Comparison of ENCODE assay signal across 11 cellular contexts in the genomic region with DNA sequence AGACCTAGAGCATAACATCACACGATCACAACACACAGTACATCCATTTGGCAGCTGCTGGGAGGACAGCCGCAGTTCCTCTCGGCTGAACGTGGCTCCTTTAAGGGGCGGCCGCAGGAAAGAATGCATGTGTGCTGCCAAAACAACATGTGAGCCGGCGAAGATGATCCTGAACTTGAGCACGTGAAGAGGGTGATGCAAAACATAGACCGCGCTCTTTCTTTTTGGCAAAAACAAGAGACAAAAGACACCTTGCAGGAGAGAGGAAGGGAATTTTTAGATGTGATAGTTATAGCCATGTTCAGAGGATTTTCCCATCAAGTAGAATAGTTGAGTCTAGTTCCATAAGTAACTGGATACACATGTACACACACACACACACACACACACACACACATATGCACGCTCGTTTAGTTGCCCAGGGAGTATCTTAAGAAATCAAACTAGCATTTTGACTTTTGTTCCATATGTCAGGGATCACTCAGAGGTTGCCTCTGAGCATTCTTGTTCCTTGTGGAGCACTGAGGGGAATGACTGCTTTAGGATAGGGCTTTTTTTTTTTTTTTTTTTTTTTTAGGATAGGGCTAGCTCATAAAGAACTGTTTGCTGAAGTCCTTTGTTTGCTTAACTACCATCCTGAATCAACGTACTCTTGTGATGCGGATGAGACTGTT. TPM values are rescaled to one million over a fixed set of nuclear protein-coding genes. Genes with fewer than 3 reads are reported as not detected.
DNase-seq lines count a peak whose midpoint lies in the region; ATAC-seq, FAIRE-seq and TF ChIP-seq lines count a peak whose summit lies in the region.
"Had no signal": no experiment of that assay in that cellular context is flagged by ENCODE, and none has a peak within 500 bp of the region (broad histone marks: within the 10 kb centered on the region; RNA-seq: fewer than 3 reads in every experiment).

No MANE protein-coding gene starts in this region.

- no peak overlapping the region for H2BK12ac ChIP-seq in H9 (ENCODE audit: insufficient read length, low read depth, low read length)

- H2AFZ ChIP-seq in H9 (ENCODE audit: low read length): no peak overlapping the region

- no peak overlapping the region for H2BK5ac ChIP-seq in H9 (ENCODE audit: insufficient read length, low read length)

- no peaks in the 10 kb centered on the region for H3K27me3 Mint-ChIP-seq in T-cell
- H3K27me3 Mint-ChIP-seq in H9 (ENCODE audit: low read depth): no peaks in the 10 kb centered on the region; the same call in 1 of the 2 replicates

- no peak overlapping the region for H3K56ac ChIP-seq in H9 (ENCODE audit: insufficient read length, low read depth, low read length)

- TF ChIP-seq CTCF in bronchial epithelial cell (IDR thresholded peaks at IDR 0.05; ENCODE audit: insufficient read depth, low read length, severe bottlenecking) (no peak), lung (IDR thresholded peaks at IDR 0.05; ENCODE audit: control extremely low read depth, extremely low read depth) (no peak), H9 (conservative IDR thresholded peaks at IDR 0.05) (no peak)

- H3K9me3 Mint-ChIP-seq in T-cell: no peaks in the 10 kb centered on the region
- H3K9me3 Mint-ChIP-seq in H9: no peaks in the 10 kb centered on the region
- H3K9me3 Mint-ChIP-seq: dendritic cell treated with granulocyte-macrophage colony-stimulating factor and Interleukin-4, amounts not matched to agents 40 ng/mL and 50 ng/mL, for 4 days; IgD-negative memory B cell had no signal

- H3K23me2 ChIP-seq in H9 (ENCODE audit: insufficient read length, low read depth, low read length, poor library complexity, severe bottlenecking): no peaks in the 10 kb centered on the region

- no peak overlapping the region for H2BK15ac ChIP-seq in H9 (ENCODE audit: low read depth, low read length)

- H4K8ac ChIP-seq in H9 (replicated peaks; ENCODE audit: insufficient read length, low read depth, low read length): no peak overlapping the region

- H3K14ac ChIP-seq in H9 (ENCODE audit: insufficient read depth, low read length): no peak overlapping the region

- H3K18ac ChIP-seq in H9 (ENCODE audit: insufficient read length, low read depth, low read length): no peak overlapping the region

- no peak overlapping the region for H2AK5ac ChIP-seq in H9 (ENCODE audit: insufficient read length, low read length)

- peak; percentile 32 to 42 for DNase-seq in NCI-H187 (lab: John Stamatoyannopoulos, UW)
- DNase-seq in NCI-H187 treated with DMSO at 0.1 percent for 48 hours (lab: John Stamatoyannopoulos, UW): no peak
- peak; percentile 64 for DNase-seq in bronchial epithelial cell (ENCODE audit: low read depth)
- DNase-seq in lung (ENCODE audit: low spot score): peak; percentile 55
- no peak for DNase-seq in SIG-M5 (lab: John Stamatoyannopoulos, UW)
- DNase-seq in T-cell: no peak
- DNase-seq in H9: no peak

- no peak overlapping the region for H2BK20ac ChIP-seq in H9 (ENCODE audit: low read depth, low read length, poor library complexity, severe bottlenecking)

- H3K4ac ChIP-seq in H9 (ENCODE audit: low read depth, low read length): no peak overlapping the region

- H3K9me3 ChIP-seq in lung (ENCODE audit: control insufficient read depth in 2 of 2, insufficient read depth in 1 of 2, low read length in 1 of 2) (no peaks in the 10 kb centered on the region), H9 (ENCODE audit: control insufficient read depth, low read depth, low read length) (no peaks in the 10 kb centered on the region)
- H3K9me3 ChIP-seq: BLaER1 treated with 17β-estradiol and CSF1 and Interleukin-3, amounts not matched to agents 10 nM and 100 nM had no signal

- H3K4me1 Mint-ChIP-seq in T-cell: no peaks in the 10 kb centered on the region
- H3K4me1 Mint-ChIP-seq in H9: peaks cover 6 to 7% of the 10 kb centered on the region in 2 experiments
- H3K4me1 Mint-ChIP-seq: IgD-negative memory B cell had no signal

- H3K4me1 ChIP-seq in lung (ENCODE audit: control insufficient read depth in 2 of 2, insufficient read depth in 2 of 2, low read length in 2 of 2) (peaks cover 0 to 5% of the 10 kb centered on the region in 2 donors), H9 (ENCODE audit: insufficient read depth, low read length) (no peaks in the 10 kb centered on the region)
- H3K4me1 ChIP-seq: BLaER1 treated with 17β-estradiol and CSF1 and Interleukin-3, amounts not matched to agents 10 nM and 100 nM had no signal

- H3K27ac ChIP-seq in lung (ENCODE audit: low read depth in 1 of 2, low read length in 1 of 2) (no peak overlapping the region), H9 (ENCODE audit: insufficient read length, low read depth, low read length) (no peak overlapping the region)
- H3K27ac ChIP-seq: BLaER1 treated with 17β-estradiol and CSF1 and Interleukin-3, amounts not matched to agents 10 nM and 100 nM had no signal

- H3K27ac Mint-ChIP-seq in T-cell (no peak overlapping the region), H9 (no peak overlapping the region)
- H3K27ac Mint-ChIP-seq: dendritic cell treated with granulocyte-macrophage colony-stimulating factor and Interleukin-4, amounts not matched to agents 40 ng/mL and 50 ng/mL, for 4 days; IgD-negative memory B cell had no signal

- H2BK120ac ChIP-seq in H9 (ENCODE audit: low read depth, low read length, poor library complexity, severe bottlenecking): no peak overlapping the region

- no peak overlapping the region for H3K4me2 ChIP-seq in H9 (ENCODE audit: insufficient read depth, insufficient read length, low read length)
- H3K4me2 ChIP-seq: BLaER1 treated with 17β-estradiol and CSF1 and Interleukin-3, amounts not matched to agents 10 nM and 100 nM had no signal

- no peak overlapping the region for H4K91ac ChIP-seq in H9 (ENCODE audit: insufficient read length, low read depth, low read length)

- 32 to 63% methylated on average over 15 of the region's 15 CpGs for WGBS in lung, 2 donors
- WGBS in H9 (ENCODE audit: extremely low coverage, insufficient read length, low lambda C conversion rate): no CpG with 5 or more reads among the region's 15 CpGs

- H3K79me2 ChIP-seq in H9 (ENCODE audit: insufficient read depth, low read length): no peaks in the 10 kb centered on the region

- H3K4me3 Mint-ChIP-seq in T-cell (no peak overlapping the region), H9 (no peak overlapping the region)
- H3K4me3 Mint-ChIP-seq: dendritic cell treated with granulocyte-macrophage colony-stimulating factor and Interleukin-4, amounts not matched to agents 40 ng/mL and 50 ng/mL, for 4 days; IgD-negative memory B cell had no signal

- POLR2A ChIA-PET in T-cell (lab: Charles Lee): interaction anchor here in 1 of 2 donors (0.6 kb wide), 1 partner anchor 354 kb away, joined by 5 read pairs; no protein-coding TSS in a partner anchor

- H4K20me1 ChIP-seq in H9 (ENCODE audit: control insufficient read depth, insufficient read depth, insufficient read length): no peaks in the 10 kb centered on the region
- H4K20me1 ChIP-seq: BLaER1 treated with 17β-estradiol and CSF1 and Interleukin-3, amounts not matched to agents 10 nM and 100 nM had no signal

- H3K79me1 ChIP-seq in H9 (ENCODE audit: insufficient read depth, low read depth, low read length, poor library complexity, severe bottlenecking): no peaks in the 10 kb centered on the region

- H3K9ac ChIP-seq in H9 (ENCODE audit: extremely low read depth, insufficient read length, low read length): no peak overlapping the region
- H3K9ac ChIP-seq: BLaER1 treated with 17β-estradiol and CSF1 and Interleukin-3, amounts not matched to agents 10 nM and 100 nM had no signal

- no peak for ATAC-seq in lung (ENCODE audit: insufficient read depth, low FRiP score)
- ATAC-seq in HG03432 (IDR thresholded peaks at IDR 0.05; ENCODE audit: unreplicated experiment): no peak
- no peak for ATAC-seq in T-cell (replicated peaks in 1 of 4)

- no peak for FAIRE-seq in bronchial epithelial cell (lab: Jason Lieb, UNC)

- no peaks in the 10 kb centered on the region for H3K36me3 Mint-ChIP-seq in T-cell
- no peaks in the 10 kb centered on the region for H3K36me3 Mint-ChIP-seq in H9 (ENCODE audit: insufficient read depth in 1 of 3, low read depth in 3 of 3)
- H3K36me3 Mint-ChIP-seq: IgD-negative memory B cell had no signal

- CTCF ChIA-PET in T-cell (lab: Charles Lee): no interaction called here

- no peak overlapping the region for H3T11ph ChIP-seq in H9 (ENCODE audit: low read length)

- H3K36me3 ChIP-seq in bronchial epithelial cell (ENCODE audit: control insufficient read depth, insufficient read depth, low read length) (no peaks in the 10 kb centered on the region), lung (ENCODE audit: control insufficient read depth in 2 of 2, insufficient read depth in 2 of 2, low read length in 2 of 2) (no peaks in the 10 kb centered on the region)
- H3K36me3 ChIP-seq: BLaER1 treated with 17β-estradiol and CSF1 and Interleukin-3, amounts not matched to agents 10 nM and 100 nM had no signal

- peak overlapping the region; percentile 20 for H3K4me3 ChIP-seq in bronchial epithelial cell (ENCODE audit: low read depth, low read length)
- no peak overlapping the region for H3K4me3 ChIP-seq in lung
- H3K4me3 ChIP-seq: BLaER1 treated with 17β-estradiol and CSF1 and Interleukin-3, amounts not matched to agents 10 nM and 100 nM had no signal

- no peaks in the 10 kb centered on the region for H3K27me3 ChIP-seq in bronchial epithelial cell (ENCODE audit: control insufficient read depth, insufficient read depth, low read length)
- no peaks in the 10 kb centered on the region for H3K27me3 ChIP-seq in lung (ENCODE audit: control insufficient read depth, insufficient read depth)
- no peaks in the 10 kb centered on the region for H3K27me3 ChIP-seq in H9 (ENCODE audit: insufficient read depth, low read length)

- H4K5ac ChIP-seq in H9 (ENCODE audit: insufficient read length, low read depth, low read length): no peak overlapping the region

- H3K23ac ChIP-seq in H9 (ENCODE audit: insufficient read length, low read depth, low read length): no peak overlapping the region

RNA-seq across cellular contexts. Expression of gene RANBP9, which starts 21.7 kb away (rescaled TPM):
- 27.4 and 39.4 TPM in 2 replicates for total RNA-seq in bronchial epithelial cell
- total RNA-seq in lung: 10 to 100 TPM; 32.1 to 50.4 TPM
- polyA plus RNA-seq in lung: 10 to 100 TPM; 16.6 to 18.8 TPM
- 10 to 100 TPM; 44.9 to 59.4 (median 46.8) TPM for total RNA-seq in T-cell
- 35.8 and 37.2 TPM in 2 replicates for total RNA-seq in H9 (2021)

Comparison
In these comparisons a context has a peak if more than half of its experiments do, and no peak if none do; other contexts are left out.
1. DNase-seq: peak in NCI-H187 (2 of 2), bronchial epithelial cell (single experiment) and lung (single experiment); none in NCI-H187 treated with DMSO at 0.1 percent for 48 hours (single experiment), SIG-M5 (single experiment), T-cell (0 of 34) and H9 (single experiment).